14 cellular contexts compared by ENCODE assay signal in genomic region chr10:52257692-52258075, GRCh38.
DNase-seq lines count a peak whose midpoint lies in the region; ATAC-seq lines count a peak whose summit lies in the region.
"Had no signal": no experiment of that assay in that cellular context is flagged by ENCODE, and none has a peak within 500 bp of the region (broad histone marks: within the 10 kb centered on the region; RNA-seq: fewer than 3 reads in every experiment).

No MANE protein-coding gene starts in this region.

- DNase-seq in AG08395 (ENCODE audit: low spot score) (no peak), activated gamma-delta T cell treated with Interleukin-2 at 50 U/mL for 16 hours (no peak), HUDEP-2 (lab: John Stamatoyannopoulos, UW; ENCODE audit: unreplicated experiment in 76 of 76) (no peak), T-helper 2 cell (no peak)
- DNase-seq: activated CD8-positive, alpha-beta memory T cell treated with anti-CD3 and anti-CD28 coated beads, Interleukin-2, amount 10 ng/mL, durations not matched to agents 7 days and 5 days; activated naive CD8-positive, alpha-beta T cell treated with anti-CD3 and anti-CD28 coated beads, Interleukin-2, amount 50 U/mL, for 24 hours; naive thymus-derived CD4-positive, alpha-beta T cell; NCI-H1048; sigmoid colon; tibial artery had no signal

- ATAC-seq in GM18508 (IDR thresholded peaks at IDR 0.05; ENCODE audit: insufficient read depth, unreplicated experiment) (peak; percentile 69), GM21360 (IDR thresholded peaks at IDR 0.05; ENCODE audit: unreplicated experiment) (peak; percentile 74), HG02884 (IDR thresholded peaks at IDR 0.05; ENCODE audit: unreplicated experiment) (peak; percentile 77), HG03457 (IDR thresholded peaks at IDR 0.05; ENCODE audit: unreplicated experiment) (peak; percentile 60)
- ATAC-seq: activated CD8-positive, alpha-beta memory T cell treated with anti-CD3 and anti-CD28 coated beads, Interleukin-2, amount 10 ng/mL, durations not matched to agents 7 days and 5 days; activated naive CD8-positive, alpha-beta T cell treated with anti-CD3 and anti-CD28 coated beads, Interleukin-2, amount 50 U/mL, for 24 hours; naive thymus-derived CD4-positive, alpha-beta T cell had no signal
